ENCODE assay signal across 2 cellular contexts in the genomic region with DNA sequence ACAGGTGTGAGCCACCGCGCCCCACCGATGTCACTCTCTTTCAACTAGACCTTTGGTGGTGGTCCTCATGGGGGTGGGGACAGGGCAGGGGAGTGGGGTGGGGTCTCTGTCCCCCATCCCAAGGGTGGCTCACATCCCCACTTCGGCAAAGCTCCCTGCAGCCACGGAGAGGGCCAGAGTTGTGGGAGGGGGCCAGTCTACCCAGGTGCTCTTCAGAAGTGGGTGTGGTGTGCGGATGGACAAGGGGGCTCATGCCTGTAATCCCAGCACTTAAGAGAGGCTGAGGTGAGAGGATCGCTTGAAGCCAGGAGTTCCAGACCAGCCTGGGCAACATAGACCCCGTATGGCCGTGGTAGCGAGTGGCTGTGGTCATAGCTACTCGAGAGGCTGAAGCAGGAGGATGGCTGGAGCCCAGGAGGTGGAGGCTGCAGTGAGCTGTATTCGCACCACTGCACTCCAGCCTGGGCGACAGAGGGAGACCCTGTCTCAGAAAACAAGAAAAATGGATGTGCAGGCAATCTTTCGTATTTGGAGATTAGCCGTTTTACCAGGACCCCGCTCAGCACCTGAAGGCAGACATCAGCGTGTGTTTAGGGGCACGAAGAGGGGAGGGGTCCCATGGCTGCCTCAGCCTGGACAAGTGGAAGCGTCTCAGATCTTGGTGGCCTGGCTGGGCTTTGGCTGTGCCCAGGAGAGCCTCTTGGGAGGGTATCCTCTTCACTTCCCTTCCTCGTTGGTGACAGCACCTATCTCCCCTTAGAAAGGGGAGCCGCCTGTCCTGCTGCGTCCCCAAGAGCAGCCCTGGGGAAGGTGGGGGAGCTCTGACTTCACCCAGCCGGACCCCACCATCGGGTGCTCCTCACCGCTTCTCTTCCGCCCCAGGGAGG.
TF ChIP-seq lines count a peak whose summit lies in the region.

No MANE protein-coding gene starts in this region.

TF ChIP-seq in A549, 52 proteins besides CTCF, POLR2A, EP300 and RAD21:
- TF ChIP-seq, protein P1, sequence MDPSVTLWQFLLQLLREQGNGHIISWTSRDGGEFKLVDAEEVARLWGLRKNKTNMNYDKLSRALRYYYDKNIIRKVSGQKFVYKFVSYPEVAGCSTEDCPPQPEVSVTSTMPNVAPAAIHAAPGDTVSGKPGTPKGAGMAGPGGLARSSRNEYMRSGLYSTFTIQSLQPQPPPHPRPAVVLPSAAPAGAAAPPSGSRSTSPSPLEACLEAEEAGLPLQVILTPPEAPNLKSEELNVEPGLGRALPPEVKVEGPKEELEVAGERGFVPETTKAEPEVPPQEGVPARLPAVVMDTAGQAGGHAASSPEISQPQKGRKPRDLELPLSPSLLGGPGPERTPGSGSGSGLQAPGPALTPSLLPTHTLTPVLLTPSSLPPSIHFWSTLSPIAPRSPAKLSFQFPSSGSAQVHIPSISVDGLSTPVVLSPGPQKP (IDR thresholded peaks at IDR 0.05; ENCODE audit: low read depth, low read length) = no peak
- TF ChIP-seq JUN (IDR thresholded peaks at IDR 0.05) = no peak
- no peak for TF ChIP-seq CEBPB (IDR thresholded peaks at IDR 0.05)
- TF ChIP-seq, protein P2, sequence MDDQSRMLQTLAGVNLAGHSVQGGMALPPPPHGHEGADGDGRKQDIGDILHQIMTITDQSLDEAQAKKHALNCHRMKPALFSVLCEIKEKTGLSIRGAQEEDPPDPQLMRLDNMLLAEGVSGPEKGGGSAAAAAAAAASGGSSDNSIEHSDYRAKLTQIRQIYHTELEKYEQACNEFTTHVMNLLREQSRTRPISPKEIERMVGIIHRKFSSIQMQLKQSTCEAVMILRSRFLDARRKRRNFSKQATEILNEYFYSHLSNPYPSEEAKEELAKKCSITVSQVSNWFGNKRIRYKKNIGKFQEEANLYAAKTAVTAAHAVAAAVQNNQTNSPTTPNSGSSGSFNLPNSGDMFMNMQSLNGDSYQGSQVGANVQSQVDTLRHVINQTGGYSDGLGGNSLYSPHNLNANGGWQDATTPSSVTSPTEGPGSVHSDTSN (IDR thresholded peaks at IDR 0.05) = no peak
- no peak for TF ChIP-seq MYC (IDR thresholded peaks at IDR 0.05; ENCODE audit: borderline replicate concordance, low read length)
- no peak for TF ChIP-seq ZC3H11A (IDR thresholded peaks at IDR 0.05)
- TF ChIP-seq, protein P3, sequence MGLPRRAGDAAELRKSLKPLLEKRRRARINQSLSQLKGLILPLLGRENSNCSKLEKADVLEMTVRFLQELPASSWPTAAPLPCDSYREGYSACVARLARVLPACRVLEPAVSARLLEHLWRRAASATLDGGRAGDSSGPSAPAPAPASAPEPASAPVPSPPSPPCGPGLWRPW (IDR thresholded peaks at IDR 0.05) = no peak
- no peak for TF ChIP-seq CBX8 (IDR thresholded peaks at IDR 0.05)
- no peak for TF ChIP-seq BHLHE40 (IDR thresholded peaks at IDR 0.05; ENCODE audit: low read depth, low read length)
- TF ChIP-seq NR3C1 (IDR thresholded peaks at IDR 0.05) = no peak
TF ChIP-seq in A549: peak in this region for 0.

TF ChIP-seq in HepG2, 621 proteins besides CTCF, POLR2A, EP300 and RAD21 (continues in another document):
- no peak for TF ChIP-seq ATF7 (IDR thresholded peaks at IDR 0.05)
- no peak for TF ChIP-seq ATF7 (CRISPR knock-in tag; IDR thresholded peaks at IDR 0.05)
- TF ChIP-seq KDM1A (CRISPR knock-in tag; IDR thresholded peaks at IDR 0.05) = no peak
- TF ChIP-seq, protein P4, sequence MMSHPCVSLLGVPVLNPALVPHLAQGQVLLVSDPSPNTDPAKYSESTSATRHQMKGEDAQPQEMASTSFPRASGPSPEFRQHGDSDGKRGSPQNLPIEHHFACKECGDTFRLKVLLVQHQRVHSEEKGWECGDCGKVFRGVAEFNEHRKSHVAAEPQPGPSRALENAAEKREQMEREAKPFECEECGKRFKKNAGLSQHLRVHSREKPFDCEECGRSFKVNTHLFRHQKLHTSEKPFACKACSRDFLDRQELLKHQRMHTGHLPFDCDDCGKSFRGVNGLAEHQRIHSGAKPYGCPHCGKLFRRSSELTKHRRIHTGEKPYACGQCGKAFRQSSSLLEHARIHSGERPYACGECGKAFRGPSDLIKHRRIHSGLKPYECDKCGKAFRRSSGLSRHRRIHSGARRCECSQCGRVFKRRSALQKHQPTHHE (CRISPR knock-in tag; IDR thresholded peaks at IDR 0.05; ENCODE audit: borderline replicate concordance) = no peak
- TF ChIP-seq ZSCAN20 (CRISPR knock-in tag; IDR thresholded peaks at IDR 0.05; ENCODE audit: borderline replicate concordance) = no peak
- TF ChIP-seq, protein P5, sequence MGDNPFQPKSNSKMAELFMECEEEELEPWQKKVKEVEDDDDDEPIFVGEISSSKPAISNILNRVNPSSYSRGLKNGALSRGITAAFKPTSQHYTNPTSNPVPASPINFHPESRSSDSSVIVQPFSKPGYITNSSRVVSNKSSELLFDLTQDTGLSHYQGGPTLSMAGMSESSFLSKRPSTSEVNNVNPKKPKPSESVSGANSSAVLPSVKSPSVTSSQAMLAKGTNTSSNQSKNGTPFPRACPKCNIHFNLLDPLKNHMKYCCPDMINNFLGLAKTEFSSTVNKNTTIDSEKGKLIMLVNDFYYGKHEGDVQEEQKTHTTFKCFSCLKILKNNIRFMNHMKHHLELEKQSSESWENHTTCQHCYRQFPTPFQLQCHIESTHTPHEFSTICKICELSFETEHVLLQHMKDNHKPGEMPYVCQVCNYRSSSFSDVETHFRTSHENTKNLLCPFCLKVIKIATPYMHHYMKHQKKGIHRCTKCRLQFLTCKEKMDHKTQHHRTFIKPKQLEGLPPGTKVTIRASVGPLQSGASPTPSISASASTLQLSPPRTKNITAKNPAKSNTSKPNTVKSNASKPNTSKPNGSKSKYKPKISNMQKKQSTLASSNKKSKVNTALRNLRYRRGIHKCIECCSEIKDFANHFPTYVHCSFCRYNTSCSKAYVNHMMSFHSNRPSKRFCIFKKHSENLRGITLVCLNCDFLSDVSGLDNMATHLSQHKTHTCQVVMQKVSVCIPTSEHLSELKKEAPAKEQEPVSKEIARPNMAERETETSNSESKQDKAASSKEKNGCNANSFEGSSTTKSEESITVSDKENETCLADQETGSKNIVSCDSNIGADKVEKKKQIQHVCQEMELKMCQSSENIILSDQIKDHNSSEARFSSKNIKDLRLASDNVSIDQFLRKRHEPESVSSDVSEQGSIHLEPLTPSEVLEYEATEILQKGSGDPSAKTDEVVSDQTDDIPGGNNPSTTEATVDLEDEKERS (CRISPR knock-in tag; IDR thresholded peaks at IDR 0.05) = 0 out of 2 replicates have a peak, but pooled peaks have one; percentile 24
- TF ChIP-seq NFRKB (IDR thresholded peaks at IDR 0.05) = no peak
- no peak for TF ChIP-seq ZNF629 (CRISPR knock-in tag; conservative IDR thresholded peaks at IDR 0.05)
- TF ChIP-seq CC2D1A (CRISPR knock-in tag; IDR thresholded peaks at IDR 0.05) = no peak
- TF ChIP-seq ZNF160 (CRISPR knock-in tag; IDR thresholded peaks at IDR 0.05) = no peak
- no peak for TF ChIP-seq SAP130 (CRISPR knock-in tag; IDR thresholded peaks at IDR 0.05; ENCODE audit: low read depth)
- TF ChIP-seq KDM6A (CRISPR knock-in tag; IDR thresholded peaks at IDR 0.05; ENCODE audit: low read depth) = no peak
- no peak for TF ChIP-seq HDAC2 (CRISPR knock-in tag; IDR thresholded peaks at IDR 0.05)
- no peak for TF ChIP-seq SRY (CRISPR knock-in tag; IDR thresholded peaks at IDR 0.05)
- no peak for TF ChIP-seq HOXA3 (CRISPR knock-in tag; IDR thresholded peaks at IDR 0.05)
- 0 out of 2 replicates have a peak, but pooled peaks have one; percentile 8 for TF ChIP-seq REPIN1 (CRISPR knock-in tag; IDR thresholded peaks at IDR 0.05; ENCODE audit: borderline replicate concordance, low read depth)
- TF ChIP-seq, protein P6, sequence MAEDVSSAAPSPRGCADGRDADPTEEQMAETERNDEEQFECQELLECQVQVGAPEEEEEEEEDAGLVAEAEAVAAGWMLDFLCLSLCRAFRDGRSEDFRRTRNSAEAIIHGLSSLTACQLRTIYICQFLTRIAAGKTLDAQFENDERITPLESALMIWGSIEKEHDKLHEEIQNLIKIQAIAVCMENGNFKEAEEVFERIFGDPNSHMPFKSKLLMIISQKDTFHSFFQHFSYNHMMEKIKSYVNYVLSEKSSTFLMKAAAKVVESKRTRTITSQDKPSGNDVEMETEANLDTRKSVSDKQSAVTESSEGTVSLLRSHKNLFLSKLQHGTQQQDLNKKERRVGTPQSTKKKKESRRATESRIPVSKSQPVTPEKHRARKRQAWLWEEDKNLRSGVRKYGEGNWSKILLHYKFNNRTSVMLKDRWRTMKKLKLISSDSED (CRISPR knock-in tag; IDR thresholded peaks at IDR 0.05) = no peak
- no peak for TF ChIP-seq TRIM24 (CRISPR knock-in tag; IDR thresholded peaks at IDR 0.05)
- TF ChIP-seq RNF2 (conservative IDR thresholded peaks at IDR 0.05; ENCODE audit: low read depth) = no peak
- 0 out of 2 replicates have a peak, but pooled peaks have one; percentile 9 for TF ChIP-seq ZIK1 (CRISPR knock-in tag; IDR thresholded peaks at IDR 0.05; ENCODE audit: borderline replicate concordance, low read depth)
- no peak for TF ChIP-seq CHCHD3 (CRISPR knock-in tag; IDR thresholded peaks at IDR 0.05)
- no peak for TF ChIP-seq XRCC5 (optimal IDR thresholded peaks at IDR 0.05; ENCODE audit: low read length)
- TF ChIP-seq, protein P7, sequence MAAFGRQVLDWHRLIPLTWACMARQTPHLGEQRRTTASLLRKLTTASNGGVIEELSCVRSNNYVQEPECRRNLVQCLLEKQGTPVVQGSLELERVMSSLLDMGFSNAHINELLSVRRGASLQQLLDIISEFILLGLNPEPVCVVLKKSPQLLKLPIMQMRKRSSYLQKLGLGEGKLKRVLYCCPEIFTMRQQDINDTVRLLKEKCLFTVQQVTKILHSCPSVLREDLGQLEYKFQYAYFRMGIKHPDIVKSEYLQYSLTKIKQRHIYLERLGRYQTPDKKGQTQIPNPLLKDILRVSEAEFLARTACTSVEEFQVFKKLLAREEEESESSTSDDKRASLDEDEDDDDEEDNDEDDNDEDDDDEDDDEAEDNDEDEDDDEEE (CRISPR knock-in tag; IDR thresholded peaks at IDR 0.05) = 0 out of 2 replicates have a peak, but pooled peaks have one; percentile 14
- TF ChIP-seq AGO1 (IDR thresholded peaks at IDR 0.05; ENCODE audit: low read depth, low read length, poor library complexity, severe bottlenecking) = no peak
- no peak for TF ChIP-seq SOX5 (CRISPR knock-in tag; IDR thresholded peaks at IDR 0.05; ENCODE audit: borderline replicate concordance)
- TF ChIP-seq PCBP1 (IDR thresholded peaks at IDR 0.05; ENCODE audit: borderline replicate concordance, low read depth, low read length) = 0 out of 2 replicates have a peak, but pooled peaks have one; percentile 11
- no peak for TF ChIP-seq ZMYM2 (CRISPR knock-in tag; IDR thresholded peaks at IDR 0.05)
- TF ChIP-seq HOXA5 (CRISPR knock-in tag; IDR thresholded peaks at IDR 0.05) = no peak
- no peak for TF ChIP-seq FOXP1 (IDR thresholded peaks at IDR 0.05)
- no peak for TF ChIP-seq FOXP1 (CRISPR knock-in tag; IDR thresholded peaks at IDR 0.05)
- TF ChIP-seq RBM39 (IDR thresholded peaks at IDR 0.05; ENCODE audit: low read depth, low read length, poor library complexity, severe bottlenecking) = no peak
- no peak for TF ChIP-seq ZNF34 (CRISPR knock-in tag; IDR thresholded peaks at IDR 0.05; ENCODE audit: borderline replicate concordance)
- TF ChIP-seq NFYB (CRISPR knock-in tag; IDR thresholded peaks at IDR 0.05) = no peak
- TF ChIP-seq, protein P8, sequence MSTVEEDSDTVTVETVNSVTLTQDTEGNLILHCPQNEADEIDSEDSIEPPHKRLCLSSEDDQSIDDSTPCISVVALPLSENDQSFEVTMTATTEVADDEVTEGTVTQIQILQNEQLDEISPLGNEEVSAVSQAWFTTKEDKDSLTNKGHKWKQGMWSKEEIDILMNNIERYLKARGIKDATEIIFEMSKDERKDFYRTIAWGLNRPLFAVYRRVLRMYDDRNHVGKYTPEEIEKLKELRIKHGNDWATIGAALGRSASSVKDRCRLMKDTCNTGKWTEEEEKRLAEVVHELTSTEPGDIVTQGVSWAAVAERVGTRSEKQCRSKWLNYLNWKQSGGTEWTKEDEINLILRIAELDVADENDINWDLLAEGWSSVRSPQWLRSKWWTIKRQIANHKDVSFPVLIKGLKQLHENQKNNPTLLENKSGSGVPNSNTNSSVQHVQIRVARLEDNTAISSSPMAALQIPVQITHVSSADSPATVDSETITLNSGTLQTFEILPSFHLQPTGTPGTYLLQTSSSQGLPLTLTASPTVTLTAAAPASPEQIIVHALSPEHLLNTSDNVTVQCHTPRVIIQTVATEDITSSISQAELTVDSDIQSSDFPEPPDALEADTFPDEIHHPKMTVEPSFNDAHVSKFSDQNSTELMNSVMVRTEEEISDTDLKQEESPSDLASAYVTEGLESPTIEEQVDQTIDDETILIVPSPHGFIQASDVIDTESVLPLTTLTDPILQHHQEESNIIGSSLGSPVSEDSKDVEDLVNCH (CRISPR knock-in tag; IDR thresholded peaks at IDR 0.05) = no peak
- TF ChIP-seq SRSF1 (optimal IDR thresholded peaks at IDR 0.05; ENCODE audit: low read depth, low read length) = no peak
- no peak for TF ChIP-seq ZFP62 (CRISPR knock-in tag; IDR thresholded peaks at IDR 0.05)
- no peak for TF ChIP-seq ISL2 (CRISPR knock-in tag; IDR thresholded peaks at IDR 0.05)
- no peak for TF ChIP-seq KLF13 (CRISPR knock-in tag; IDR thresholded peaks at IDR 0.05)
- TF ChIP-seq NCOR1 (IDR thresholded peaks at IDR 0.05; ENCODE audit: borderline replicate concordance, low read length) = no peak
- TF ChIP-seq ZNF790 (CRISPR knock-in tag; IDR thresholded peaks at IDR 0.05; ENCODE audit: borderline replicate concordance) = 0 out of 2 replicates have a peak, but pooled peaks have one; percentile 5
- 0 out of 2 replicates have a peak, but pooled peaks have one; percentile 15 for TF ChIP-seq ZFP41 (CRISPR knock-in tag; IDR thresholded peaks at IDR 0.05; ENCODE audit: borderline replicate concordance)
- TF ChIP-seq, protein P9, sequence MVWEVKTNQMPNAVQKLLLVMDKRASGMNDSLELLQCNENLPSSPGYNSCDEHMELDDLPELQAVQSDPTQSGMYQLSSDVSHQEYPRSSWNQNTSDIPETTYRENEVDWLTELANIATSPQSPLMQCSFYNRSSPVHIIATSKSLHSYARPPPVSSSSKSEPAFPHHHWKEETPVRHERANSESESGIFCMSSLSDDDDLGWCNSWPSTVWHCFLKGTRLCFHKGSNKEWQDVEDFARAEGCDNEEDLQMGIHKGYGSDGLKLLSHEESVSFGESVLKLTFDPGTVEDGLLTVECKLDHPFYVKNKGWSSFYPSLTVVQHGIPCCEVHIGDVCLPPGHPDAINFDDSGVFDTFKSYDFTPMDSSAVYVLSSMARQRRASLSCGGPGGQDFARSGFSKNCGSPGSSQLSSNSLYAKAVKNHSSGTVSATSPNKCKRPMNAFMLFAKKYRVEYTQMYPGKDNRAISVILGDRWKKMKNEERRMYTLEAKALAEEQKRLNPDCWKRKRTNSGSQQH (CRISPR knock-in tag; IDR thresholded peaks at IDR 0.05; ENCODE audit: low read depth) = no peak
- TF ChIP-seq, protein P10, sequence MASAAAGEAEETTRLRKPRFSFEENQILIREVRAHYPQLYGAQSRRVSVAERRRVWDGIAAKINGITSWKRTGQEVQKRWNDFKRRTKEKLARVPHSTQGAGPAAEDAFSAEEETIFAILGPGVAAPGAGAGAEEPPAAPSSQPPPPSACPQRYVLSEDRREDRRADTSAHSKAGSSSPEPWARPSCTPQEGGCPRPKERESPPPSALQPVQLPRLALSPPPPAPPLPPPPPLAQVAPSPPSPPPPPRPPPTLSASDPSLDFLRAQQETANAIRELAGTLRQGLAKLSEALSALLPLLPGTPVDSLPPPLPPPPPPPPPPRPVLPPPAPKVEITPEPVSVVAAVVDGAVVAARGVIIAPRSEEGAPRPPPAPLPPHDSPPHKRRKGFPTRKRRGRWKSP (CRISPR knock-in tag; IDR thresholded peaks at IDR 0.05) = no peak
- TF ChIP-seq CBX2 (IDR thresholded peaks at IDR 0.05; ENCODE audit: low read depth, low read length) = no peak
- no peak for TF ChIP-seq CBX2 (CRISPR knock-in tag; IDR thresholded peaks at IDR 0.05; ENCODE audit: low read depth)
- no peak for TF ChIP-seq PHF5A (CRISPR knock-in tag; IDR thresholded peaks at IDR 0.05; ENCODE audit: low read depth, unreplicated experiment)
- TF ChIP-seq SALL1 (CRISPR knock-in tag; IDR thresholded peaks at IDR 0.05) = 0 out of 2 replicates have a peak, but pooled peaks have one; percentile 3
